ENCODE assay signal across 18 cellular contexts in the genomic region with DNA sequence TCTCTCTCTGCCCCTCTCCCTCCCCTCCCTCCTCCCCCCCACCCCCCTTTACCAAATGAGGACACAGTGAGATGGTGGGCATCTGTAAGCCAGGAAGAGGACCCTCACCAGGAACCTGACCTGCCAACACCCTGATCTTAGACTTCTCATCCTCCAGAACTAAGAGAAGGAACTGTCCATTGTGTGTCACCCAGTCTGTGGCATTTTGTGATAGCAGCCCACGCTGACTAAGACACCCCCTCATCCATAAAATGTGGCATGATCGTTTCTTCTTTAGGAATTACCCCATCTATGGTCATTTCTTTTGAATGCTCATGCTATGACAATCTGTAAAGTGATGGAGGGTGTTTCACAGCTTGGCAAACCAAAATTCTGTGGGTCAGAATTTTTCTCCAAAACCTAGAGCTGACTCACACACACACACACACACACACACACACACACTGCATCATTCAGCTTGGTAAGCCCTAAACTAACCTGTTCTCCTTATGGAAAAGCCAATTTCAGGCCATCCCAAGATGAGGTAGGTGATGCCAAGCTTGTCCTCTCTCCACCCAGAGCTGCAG.
"Had no signal": no experiment of that assay in that cellular context is flagged by ENCODE, and none has a peak within 500 bp of the region (broad histone marks: within the 10 kb centered on the region; RNA-seq: fewer than 3 reads in every experiment).

No MANE protein-coding gene starts in this region.

- H3K4me1 Mint-ChIP-seq: central memory CD8-positive, alpha-beta T cell had no signal

- H3K36me3 Mint-ChIP-seq: stimulated activated naive B cell treated with anti-CD40 and anti-IgM and Interleukin-4, amounts not matched to agents 10 μg/mL and 1 μg/mL and 100 μg/mL, for 72 hours had no signal

- H3K27ac ChIP-seq: ascending aorta, coronary artery, gastroesophageal sphincter, heart right ventricle, left lung, sigmoid colon, thyroid gland had no signal

- H3K27ac Mint-ChIP-seq: nephron progenitor cell; stimulated activated naive B cell treated with anti-CD40 and anti-IgM and Interleukin-4, amounts not matched to agents 10 μg/mL and 1 μg/mL and 100 μg/mL, for 72 hours had no signal

- H3K9me3 ChIP-seq: gastroesophageal sphincter, sigmoid colon, SK-N-SH, thyroid gland had no signal

- DNase-seq: activated CD4-positive, CD25-positive, alpha-beta regulatory T cell treated with anti-CD3 and anti-CD28 coated beads, Interleukin-2, amount 50 U/mL, for 72 hours; activated CD8-positive, alpha-beta memory T cell treated with anti-CD3 and anti-CD28 coated beads, Interleukin-2, amount 50 U/mL, for 4 hours; activated naive CD4-positive, alpha-beta T cell treated with Interleukin-2 at 50 U/mL for 16 hours; heart right ventricle; left lung; midbrain; nephron progenitor cell; occipital lobe; posterior cingulate gyrus; sigmoid colon; SK-N-SH; stimulated activated CD4-positive, alpha-beta T cell treated with anti-CD3 and anti-CD28 coated beads, Interleukin-4, amount 100 ng/mL, for 24 hours; stimulated activated naive B cell treated with anti-CD40 and anti-IgM and Interleukin-4, amounts not matched to agents 10 μg/mL and 1 μg/mL and 100 μg/mL, for 72 hours; thyroid gland had no signal

- H3K4me3 Mint-ChIP-seq: central memory CD8-positive, alpha-beta T cell; nephron progenitor cell; stimulated activated naive B cell treated with anti-CD40 and anti-IgM and Interleukin-4, amounts not matched to agents 10 μg/mL and 1 μg/mL and 100 μg/mL, for 72 hours had no signal

- H3K9ac ChIP-seq: SK-N-SH had no signal

- H3K9me3 Mint-ChIP-seq: central memory CD8-positive, alpha-beta T cell had no signal

- H3K27me3 ChIP-seq: ascending aorta, gastroesophageal sphincter, left lung, sigmoid colon, thyroid gland had no signal

- H3K4me1 ChIP-seq: ascending aorta, gastroesophageal sphincter, heart right ventricle, left lung, sigmoid colon, thyroid gland had no signal

- H3K4me2 ChIP-seq: SK-N-SH had no signal

- ATAC-seq: gastroesophageal sphincter; heart right ventricle; left lung; stimulated activated naive B cell treated with anti-CD40 and anti-IgM and Interleukin-4, amounts not matched to agents 10 μg/mL and 1 μg/mL and 100 μg/mL, for 72 hours had no signal

- H3K36me3 ChIP-seq: ascending aorta, gastroesophageal sphincter, heart right ventricle, left lung, sigmoid colon, thyroid gland had no signal

- H3K4me3 ChIP-seq: ascending aorta, coronary artery, gastroesophageal sphincter, heart right ventricle, left lung, sigmoid colon, thyroid gland had no signal

- H3K9me2 ChIP-seq: SK-N-SH had no signal
